Comparison of ENCODE assay signal across 13 cellular contexts in genomic region chr12:30661210-30661609, GRCh38. TPM values are rescaled to one million over a fixed set of nuclear protein-coding genes. Genes with fewer than 3 reads are reported as not detected.
DNase-seq lines count a peak whose midpoint lies in the region; ATAC-seq, FAIRE-seq and TF ChIP-seq lines count a peak whose summit lies in the region.
"Had no signal": no experiment of that assay in that cellular context is flagged by ENCODE, and none has a peak within 500 bp of the region (broad histone marks: within the 10 kb centered on the region; RNA-seq: fewer than 3 reads in every experiment).

No MANE protein-coding gene starts in this region.

- no peaks in the 10 kb centered on the region for H3K9me3 Mint-ChIP-seq in activated T-cell treated with anti-CD3 and anti-CD28 coated beads, Interleukin-2, amount 50 U/mL, for 4 hours
- H3K9me3 Mint-ChIP-seq: CD14-positive monocyte; CD8-positive, alpha-beta T cell; HFFc6 had no signal

- no peak overlapping the region for H3K27ac ChIP-seq in esophagus squamous epithelium

- peak; percentile 6 for DNase-seq in Caki2 (ENCODE audit: low read depth)
- no peak for DNase-seq in esophagus squamous epithelium (lab: John Stamatoyannopoulos, UW)
- DNase-seq in pons (ENCODE audit: low spot score): no peak
- no peak for DNase-seq in activated T-cell treated with anti-CD3 and anti-CD28 coated beads, Interleukin-2, amount 50 U/mL, for 4 hours
- DNase-seq: Caco-2; CD8-positive, alpha-beta T cell; HCEC 1CT; HFFc6; IMR-90 had no signal

- intact Hi-C loops in esophagus squamous epithelium (cut with DNase I): no loop called here

- 76 to 88% methylated on average over 4 of the region's 4 CpGs for WGBS in esophagus squamous epithelium, 2 donors

- ATAC-seq in HG03378 (IDR thresholded peaks at IDR 0.05; ENCODE audit: unreplicated experiment) (peak; percentile 60), esophagus mucosa (no peak)
- ATAC-seq in activated T-cell treated with anti-CD3 and anti-CD28 coated beads, Interleukin-2, amount 50 U/mL, for 4 hours: no peak
- ATAC-seq: CD8-positive, alpha-beta T cell had no signal

- TF ChIP-seq POLR2A in esophagus squamous epithelium (IDR thresholded peaks at IDR 0.05): no peak

- no peaks in the 10 kb centered on the region for H3K27me3 Mint-ChIP-seq in activated T-cell treated with anti-CD3 and anti-CD28 coated beads, Interleukin-2, amount 50 U/mL, for 4 hours (ENCODE audit: low read depth)

- H3K9me3 ChIP-seq in esophagus squamous epithelium: no peaks in the 10 kb centered on the region
- H3K9me3 ChIP-seq: Caco-2 had no signal

- no peaks in the 10 kb centered on the region for H3K4me1 Mint-ChIP-seq in activated T-cell treated with anti-CD3 and anti-CD28 coated beads, Interleukin-2, amount 50 U/mL, for 4 hours (ENCODE audit: low read depth)
- H3K4me1 Mint-ChIP-seq: CD14-positive monocyte had no signal

- no peak overlapping the region for H3K4me3 Mint-ChIP-seq in activated T-cell treated with anti-CD3 and anti-CD28 coated beads, Interleukin-2, amount 50 U/mL, for 4 hours
- H3K4me3 Mint-ChIP-seq: CD14-positive monocyte; CD8-positive, alpha-beta T cell; HFFc6 had no signal

- peak; percentile 77 for FAIRE-seq in colon (lab: Jason Lieb, UNC)

- no peak overlapping the region for H3K4me3 ChIP-seq in esophagus squamous epithelium

- H3K36me3 Mint-ChIP-seq in activated T-cell treated with anti-CD3 and anti-CD28 coated beads, Interleukin-2, amount 50 U/mL, for 4 hours (ENCODE audit: insufficient read depth): peaks cover 28% of the 10 kb centered on the region

- in situ Hi-C loops in Caki2 (cut with HindIII; ENCODE audit: low pct_unique_long_range_greater_than_20kb, low sequenced_read_pairs): no loop called here

- peaks cover 5 to 85% (median 14%) of the 10 kb centered on the region in 3 donors for H3K36me3 ChIP-seq in esophagus squamous epithelium

- no peaks in the 10 kb centered on the region for H3K4me1 ChIP-seq in esophagus squamous epithelium
- H3K4me1 ChIP-seq: Caco-2 had no signal

- no peaks in the 10 kb centered on the region for H3K27me3 ChIP-seq in esophagus squamous epithelium

- no peak for TF ChIP-seq CTCF in esophagus squamous epithelium (IDR thresholded peaks at IDR 0.05)

RNA-seq across cellular contexts. Expression of gene IPO8, which starts 34.5 kb away (rescaled TPM):
- total RNA-seq in Caki2 (2014; rRNA removed; shearing (Covaris generic); ENCODE audit: low replicate concordance): 6.6 and 11.3 TPM in 2 replicates
- total RNA-seq in esophagus mucosa (29.7 TPM), esophagus squamous epithelium (10 to 100 TPM; 18.0 to 31.9 (median 29.0) TPM)
- 10 to 100 TPM; 47.2 to 52.7 (median 51.9) TPM for total RNA-seq in activated T-cell treated with anti-CD3 and anti-CD28 coated beads, Interleukin-2, amount 50 U/mL, for 4 hours
